ENCODE assay signal across 18 cellular contexts in the genomic region with DNA sequence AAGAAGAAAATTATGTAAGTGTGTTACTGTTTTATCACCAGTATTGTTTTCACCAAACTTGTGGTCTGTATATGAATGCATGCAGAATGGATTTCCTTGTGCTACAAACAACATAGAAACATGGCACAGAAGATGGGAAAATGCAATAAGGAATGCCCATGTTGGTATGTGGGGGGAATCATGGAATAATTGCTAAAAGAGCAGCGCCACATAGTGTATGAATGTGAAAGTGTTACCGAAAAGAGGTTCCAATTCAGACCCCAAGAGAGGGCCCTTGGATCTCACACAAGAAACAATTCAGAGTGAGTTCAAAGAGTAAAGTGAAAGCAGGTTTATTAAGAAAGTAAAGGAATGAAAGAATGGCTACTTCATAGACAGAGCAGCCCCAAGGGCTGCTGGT. TPM values are rescaled to one million over a fixed set of nuclear protein-coding genes. Genes with fewer than 3 reads are reported as not detected.
DNase-seq lines count a peak whose midpoint lies in the region; ATAC-seq and TF ChIP-seq lines count a peak whose summit lies in the region.
"Had no signal": no experiment of that assay in that cellular context is flagged by ENCODE, and none has a peak within 500 bp of the region (broad histone marks: within the 10 kb centered on the region; RNA-seq: fewer than 3 reads in every experiment).

No MANE protein-coding gene starts in this region.

- H3K4me3 Mint-ChIP-seq in HFFc6: no peak overlapping the region
- H3K4me3 Mint-ChIP-seq: neural crest cell had no signal

- H3K9me3 Mint-ChIP-seq in HFFc6: no peaks in the 10 kb centered on the region; the same call in 1 of the 2 replicates

- H3K4me1 Mint-ChIP-seq in HFFc6 (ENCODE audit: low read depth): no peaks in the 10 kb centered on the region
- H3K4me1 Mint-ChIP-seq: neural crest cell had no signal

- ATAC-seq in SK-N-SH treated with all-trans-retinoic acid at 6 μM for 48 hours (peak; percentile 63; the same call in 2 of the 3 replicates), HG03175 (IDR thresholded peaks at IDR 0.05; ENCODE audit: unreplicated experiment) (no peak)
- ATAC-seq: left lobe of liver had no signal

- TF ChIP-seq CTCF in HFFc6 (IDR thresholded peaks at IDR 0.05): peak; percentile 45; the same call in 1 of the 2 replicates

- peak; percentile 1 for DNase-seq in COR-L47 (lab: John Stamatoyannopoulos, UW)
- DNase-seq in HFFc6: no peak
- DNase-seq in iPS DF 19.7 (ENCODE audit: low read depth, low spot score): peak; percentile 12
- no peak for DNase-seq in NOMO-1 treated with DMSO at 0.1 percent for 48 hours (lab: John Stamatoyannopoulos, UW; ENCODE audit: unreplicated experiment)
- no peak for DNase-seq in KG1 (lab: John Stamatoyannopoulos, UW)
- DNase-seq in retina: no peak
- DNase-seq: activated CD4-positive, alpha-beta T cell treated with anti-CD3 and anti-CD28 coated beads for 48 hours; glutamatergic neuron; H7; NCI-H1436; stimulated activated CD4-positive, alpha-beta T cell treated with anti-CD3 and anti-CD28 coated beads, Interleukin-12 subunit alpha, Interleukin-12 subunit beta, amount 100 ng/mL, for 4 hours; T-helper 1 cell; thyroid gland had no signal

- H3K27ac Mint-ChIP-seq in HFFc6: no peak overlapping the region

- H3K36me3 Mint-ChIP-seq in HFFc6 (ENCODE audit: low read depth): no peaks in the 10 kb centered on the region

- no peaks in the 10 kb centered on the region; the same call in 1 of the 2 replicates for H3K27me3 Mint-ChIP-seq in HFFc6 (ENCODE audit: insufficient read depth)

TF ChIP-seq in SK-N-SH treated with all-trans-retinoic acid at 6 μM for 48 hours, 23 proteins besides CTCF, POLR2A, EP300 and RAD21:
- no peak for TF ChIP-seq ZC3H10 (CRISPR knock-in tag; IDR thresholded peaks at IDR 0.05)
- no peak for TF ChIP-seq BACH2 (CRISPR knock-in tag; IDR thresholded peaks at IDR 0.05; ENCODE audit: borderline replicate concordance)
- TF ChIP-seq, protein P1, sequence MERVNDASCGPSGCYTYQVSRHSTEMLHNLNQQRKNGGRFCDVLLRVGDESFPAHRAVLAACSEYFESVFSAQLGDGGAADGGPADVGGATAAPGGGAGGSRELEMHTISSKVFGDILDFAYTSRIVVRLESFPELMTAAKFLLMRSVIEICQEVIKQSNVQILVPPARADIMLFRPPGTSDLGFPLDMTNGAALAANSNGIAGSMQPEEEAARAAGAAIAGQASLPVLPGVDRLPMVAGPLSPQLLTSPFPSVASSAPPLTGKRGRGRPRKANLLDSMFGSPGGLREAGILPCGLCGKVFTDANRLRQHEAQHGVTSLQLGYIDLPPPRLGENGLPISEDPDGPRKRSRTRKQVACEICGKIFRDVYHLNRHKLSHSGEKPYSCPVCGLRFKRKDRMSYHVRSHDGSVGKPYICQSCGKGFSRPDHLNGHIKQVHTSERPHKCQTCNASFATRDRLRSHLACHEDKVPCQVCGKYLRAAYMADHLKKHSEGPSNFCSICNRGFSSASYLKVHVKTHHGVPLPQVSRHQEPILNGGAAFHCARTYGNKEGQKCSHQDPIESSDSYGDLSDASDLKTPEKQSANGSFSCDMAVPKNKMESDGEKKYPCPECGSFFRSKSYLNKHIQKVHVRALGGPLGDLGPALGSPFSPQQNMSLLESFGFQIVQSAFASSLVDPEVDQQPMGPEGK (CRISPR knock-in tag; IDR thresholded peaks at IDR 0.05; ENCODE audit: borderline replicate concordance): no peak
- TF ChIP-seq, protein P2, sequence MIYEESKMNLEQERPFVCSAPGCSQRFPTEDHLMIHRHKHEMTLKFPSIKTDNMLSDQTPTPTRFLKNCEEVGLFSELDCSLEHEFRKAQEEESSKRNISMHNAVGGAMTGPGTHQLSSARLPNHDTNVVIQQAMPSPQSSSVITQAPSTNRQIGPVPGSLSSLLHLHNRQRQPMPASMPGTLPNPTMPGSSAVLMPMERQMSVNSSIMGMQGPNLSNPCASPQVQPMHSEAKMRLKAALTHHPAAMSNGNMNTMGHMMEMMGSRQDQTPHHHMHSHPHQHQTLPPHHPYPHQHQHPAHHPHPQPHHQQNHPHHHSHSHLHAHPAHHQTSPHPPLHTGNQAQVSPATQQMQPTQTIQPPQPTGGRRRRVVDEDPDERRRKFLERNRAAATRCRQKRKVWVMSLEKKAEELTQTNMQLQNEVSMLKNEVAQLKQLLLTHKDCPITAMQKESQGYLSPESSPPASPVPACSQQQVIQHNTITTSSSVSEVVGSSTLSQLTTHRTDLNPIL (CRISPR knock-in tag; IDR thresholded peaks at IDR 0.05; ENCODE audit: low read depth): no peak

RNA-seq across cellular contexts. Expression of a gene that starts 26.4 kb away (rescaled TPM):
- not detected for total RNA-seq in HFFc6 (2021; fragmentation: NEBNext Ultra II Directional; extraction: Animal tissue kit (Norgen Biotek cat#: 25700))
- total RNA-seq: ascending aorta, left lobe of liver, neural crest cell had no signal

Comparison
In these comparisons a context has a peak if more than half of its experiments do, and no peak if none do; other contexts are left out.
1. DNase-seq: peak in COR-L47 (single experiment) and iPS DF 19.7 (single experiment); none in HFFc6 (single experiment), NOMO-1 treated with DMSO at 0.1 percent for 48 hours (single experiment), KG1 (single experiment) and retina (single experiment).